In the genomic region with DNA sequence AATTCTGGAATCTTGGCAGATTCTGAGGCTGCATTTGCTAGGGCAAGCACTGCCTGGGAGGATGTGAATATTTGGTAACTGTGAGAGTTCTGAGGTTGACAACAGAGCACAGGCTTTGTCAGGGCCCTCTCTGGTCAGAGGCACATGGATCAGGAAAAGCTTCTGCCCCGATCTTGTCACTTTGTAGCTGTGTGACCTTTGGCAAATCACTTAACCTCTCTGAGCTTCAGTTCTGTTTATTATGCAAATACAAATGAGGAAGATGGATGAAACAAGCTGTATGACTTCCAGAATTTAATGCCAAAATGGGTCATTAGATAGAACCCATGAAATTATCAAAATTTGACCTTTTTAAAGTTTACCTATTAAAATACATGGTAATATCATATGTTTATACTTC, we compare ENCODE assay signal across 35 cellular contexts.
DNase-seq lines count a peak whose midpoint lies in the region; ATAC-seq, FAIRE-seq and TF ChIP-seq lines count a peak whose summit lies in the region.
"Had no signal": no experiment of that assay in that cellular context is flagged by ENCODE, and none has a peak within 500 bp of the region (broad histone marks: within the 10 kb centered on the region; RNA-seq: fewer than 3 reads in every experiment).

No MANE protein-coding gene starts in this region.

- no peak overlapping the region for H3K56ac ChIP-seq in H1 (replicated peaks; ENCODE audit: insufficient read length, low read depth, low read length)

- H3K4me1 ChIP-seq in HEK293 (ENCODE audit: control insufficient read depth, insufficient read depth, low read length) = no peaks in the 10 kb centered on the region
- H3K4me1 ChIP-seq in K562 (replicated peaks in 1 of 2; ENCODE audit: control insufficient read depth in 2 of 2, insufficient read depth in 2 of 2, low read length in 2 of 2) = no peaks in the 10 kb centered on the region
- H3K4me1 ChIP-seq in H1 (replicated peaks in 1 of 4; ENCODE audit: control insufficient read depth in 3 of 4, insufficient read depth in 4 of 4, low read length in 3 of 4) = no peaks in the 10 kb centered on the region
- H3K4me1 ChIP-seq: A549, BE2C, Caco-2 had no signal

- H3K14ac ChIP-seq in H1 (ENCODE audit: insufficient read length) = no peak overlapping the region

- H2BK20ac ChIP-seq in H1 (ENCODE audit: low read length) = no peak overlapping the region

- no peak overlapping the region for H4K5ac ChIP-seq in H1 (ENCODE audit: insufficient read length, low read depth, low read length)

- no peak overlapping the region for H3K27ac ChIP-seq in HEK293 (ENCODE audit: extremely low read depth, low read depth, low read length)
- H3K27ac ChIP-seq in K562 (ENCODE audit: extremely low read depth, low read depth, low read length) = no peak overlapping the region
- H3K27ac ChIP-seq in H1 (ENCODE audit: low read depth, low read length) = no peak overlapping the region
- H3K27ac ChIP-seq: 22Rv1; A549; BLaER1; BLaER1 treated with 17β-estradiol and CSF1 and Interleukin-3, amounts not matched to agents 10 nM and 100 nM; C4-2B had no signal

- TF ChIP-seq CTCF in HEK293 (tag by site-specific recombination; IDR thresholded peaks at IDR 0.05) (no peak), K562 (IDR thresholded peaks at IDR 0.05 in 2 of 3, conservative IDR thresholded peaks at IDR 0.05 in 1 of 3; ENCODE audit: insufficient read depth in 2 of 3, low read depth in 1 of 3, low read length in 3 of 3) (no peak), H1 (IDR thresholded peaks at IDR 0.05; ENCODE audit: control extremely low read depth in 1 of 3, insufficient read depth in 1 of 3, low read depth in 1 of 3, low read length in 3 of 3) (no peak)

- H4K20me1 ChIP-seq in K562 (replicated peaks; ENCODE audit: control insufficient read depth, insufficient read depth, low read length) (no peaks in the 10 kb centered on the region), H1 (replicated peaks in 1 of 2; ENCODE audit: control insufficient read depth in 1 of 2, insufficient read depth in 2 of 2, low read length in 2 of 2) (no peaks in the 10 kb centered on the region)
- H4K20me1 ChIP-seq: BLaER1 had no signal

- H3K9ac ChIP-seq in K562 (ENCODE audit: insufficient read depth in 1 of 2, low read depth in 2 of 2, low read length in 2 of 2) = no peak overlapping the region
- H3K9ac ChIP-seq in H1 (replicated peaks in 1 of 4; ENCODE audit: extremely low read depth in 1 of 4, low read depth in 3 of 4, low read length in 3 of 4) = no peak overlapping the region
- H3K9ac ChIP-seq: BLaER1; BLaER1 treated with 17β-estradiol and CSF1 and Interleukin-3, amounts not matched to agents 10 nM and 100 nM had no signal

- H3K79me2 ChIP-seq in K562 (ENCODE audit: control insufficient read depth, insufficient read depth, low read length) (no peaks in the 10 kb centered on the region), H1 (ENCODE audit: control insufficient read depth in 1 of 2, insufficient read depth in 2 of 2, low read length in 2 of 2) (no peaks in the 10 kb centered on the region)

- 0% methylated on average over 1 of the region's 1 CpG for WGBS in K562 (ENCODE audit: insufficient coverage, low coverage, missing lambda C conversion rate)
- WGBS in H1 (ENCODE audit: extremely low coverage in 1 of 2, insufficient coverage in 1 of 2, insufficient read length in 1 of 2, insufficient replicate concordance in 2 of 2, low coverage in 1 of 2, low lambda C conversion rate in 2 of 2, missing lambda C conversion rate in 1 of 2), 2 experiments = 81% methylated on average over 1 of the region's 1 CpG; no CpG with 5 or more reads in 1 of the 2 experiments

- H3K4me2 ChIP-seq in K562 (ENCODE audit: insufficient read depth, low read length) = no peak overlapping the region
- H3K4me2 ChIP-seq in H1 (ENCODE audit: insufficient read depth in 1 of 2, low read depth in 2 of 2, low read length in 2 of 2) = no peak overlapping the region
- H3K4me2 ChIP-seq: A549; BLaER1; BLaER1 treated with 17β-estradiol and CSF1 and Interleukin-3, amounts not matched to agents 10 nM and 100 nM had no signal

- BruUV-seq in K562 (replicated peaks; lab: Mats Ljungman, UMichigan) = no TSS peak

- TF ChIP-seq POLR2A in K562 (conservative IDR thresholded peaks at IDR 0.05) (no peak), H1 (IDR thresholded peaks at IDR 0.05; ENCODE audit: control extremely low read depth in 1 of 2, low read depth in 2 of 2, low read length in 2 of 2) (no peak)

- H2AFZ ChIP-seq in K562 (ENCODE audit: low read depth, low read length) (no peak overlapping the region), H1 (ENCODE audit: low read length) (no peak overlapping the region)

- H4K8ac ChIP-seq in H1 (ENCODE audit: extremely low read depth, insufficient read depth, low read length) = no peak overlapping the region

- H3K4ac ChIP-seq in H1 (replicated peaks; ENCODE audit: insufficient read length, low read depth, low read length) = no peak overlapping the region

- no peaks in the 10 kb centered on the region for H3K79me1 ChIP-seq in H1 (ENCODE audit: low read depth, low read length)

- H2AK5ac ChIP-seq in H1 (ENCODE audit: low read depth, low read length) = no peak overlapping the region

- intact Hi-C loops in K562 (cut with micrococcal nuclease) = no loop called here

- no peaks in the 10 kb centered on the region for H3K9me3 ChIP-seq in HEK293 (ENCODE audit: control insufficient read depth, insufficient read depth, low read depth, low read length)
- H3K9me3 ChIP-seq in K562 (replicated peaks; ENCODE audit: control insufficient read depth, insufficient read depth, low read depth, low read length) = no peaks in the 10 kb centered on the region
- no peaks in the 10 kb centered on the region for H3K9me3 ChIP-seq in H1 (ENCODE audit: insufficient read depth in 2 of 2, low read depth in 1 of 2, low read length in 1 of 2)
- H3K9me3 ChIP-seq: A549; BE2C; BLaER1; BLaER1 treated with 17β-estradiol and CSF1 and Interleukin-3, amounts not matched to agents 10 nM and 100 nM; Caco-2 had no signal

- no peaks in the 10 kb centered on the region for H3K27me3 ChIP-seq in K562 (ENCODE audit: control insufficient read depth in 2 of 2, insufficient read depth in 2 of 2, low read length in 2 of 2)
- H3K27me3 ChIP-seq in H1 (replicated peaks in 1 of 4; ENCODE audit: control insufficient read depth in 3 of 4, extremely low read depth in 1 of 4, insufficient read depth in 3 of 4, low read length in 3 of 4) = no peaks in the 10 kb centered on the region; a peak in 2 of 7 replicates
- H3K27me3 ChIP-seq: BE2C; BLaER1; BLaER1 treated with 17β-estradiol and CSF1 and Interleukin-3, amounts not matched to agents 10 nM and 100 nM had no signal

- POLR2A ChIA-PET in HEK293 (lab: Yijun Ruan, JAX) (no interaction called here), K562 (lab: Yijun Ruan, JAX) (no interaction called here), H1 (lab: Charles Lee; ENCODE audit: partially characterized antibody) (no interaction called here)

- no peak for ATAC-seq in K562
- ATAC-seq: A549; CD8-positive, alpha-beta T cell had no signal

- CTCF ChIA-PET in HEK293 (lab: Yijun Ruan, JAX) (no interaction called here), K562 (lab: Yijun Ruan, JAX; ENCODE audit: low intra/inter-chr PET ratio) (no interaction called here), H1 (lab: Charles Lee; ENCODE audit: partially characterized antibody) (interaction anchor here (0.7 to 1.9 kb wide), 2 partner anchors 9 to 67 kb away, joined by 3 to 4 read pairs; no protein-coding TSS in a partner anchor)

- TF ChIP-seq EP300 in K562 (IDR thresholded peaks at IDR 0.05; ENCODE audit: low read length) = no peak
- TF ChIP-seq EP300 in H1 (IDR thresholded peaks at IDR 0.05; ENCODE audit: borderline replicate concordance in 1 of 2, low read depth in 2 of 2, low read length in 2 of 2) = no peak

- no peak for FAIRE-seq in K562 (lab: Jason Lieb, UNC)
- FAIRE-seq in H1 (lab: Jason Lieb, UNC) = no peak
- peak; percentile 17 for FAIRE-seq in urothelium cell line (lab: Jason Lieb, UNC)
- FAIRE-seq in GM19239 (lab: Jason Lieb, UNC) = no peak
- FAIRE-seq: A204.1, A549, D721Med had no signal

- no peak overlapping the region for H2BK120ac ChIP-seq in H1 (replicated peaks; ENCODE audit: low read depth, low read length)

- no peaks in the 10 kb centered on the region for H3K36me3 ChIP-seq in HEK293 (ENCODE audit: control insufficient read depth in 2 of 2, insufficient read depth in 1 of 2, low read length in 2 of 2)
- H3K36me3 ChIP-seq in K562 (ENCODE audit: control insufficient read depth, insufficient read depth, low read length) = no peaks in the 10 kb centered on the region
- H3K36me3 ChIP-seq in H1 (ENCODE audit: control insufficient read depth in 2 of 4, insufficient read depth in 4 of 4, low read length in 3 of 4) = no peaks in the 10 kb centered on the region
- H3K36me3 ChIP-seq: BE2C; BLaER1; BLaER1 treated with 17β-estradiol and CSF1 and Interleukin-3, amounts not matched to agents 10 nM and 100 nM had no signal

- H2BK12ac ChIP-seq in H1 (ENCODE audit: low read depth, low read length) = no peak overlapping the region

- no peak overlapping the region for H3K4me3 ChIP-seq in HEK293 (ENCODE audit: low read depth, low read length)
- H3K4me3 ChIP-seq in K562 = no peak overlapping the region
- no peak overlapping the region for H3K4me3 ChIP-seq in H1 (ENCODE audit: extremely low read depth in 1 of 4, insufficient read depth in 2 of 4, low read depth in 3 of 4, low read length in 4 of 4)
- H3K4me3 ChIP-seq: A549; BLaER1; BLaER1 treated with 17β-estradiol and CSF1 and Interleukin-3, amounts not matched to agents 10 nM and 100 nM had no signal

- H3K23ac ChIP-seq in H1 (ENCODE audit: insufficient read length) = no peak overlapping the region

- no peak overlapping the region for H4K91ac ChIP-seq in H1 (replicated peaks; ENCODE audit: insufficient read length, low read length)

- DNase-seq in K562 (ENCODE audit: extremely low read depth in 1 of 4, low spot score in 3 of 4) (no peak), H1 (ENCODE audit: low read depth in 1 of 2, low spot score in 2 of 2) (no peak), urothelium cell line (ENCODE audit: low spot score) (no peak), GM19239 (ENCODE audit: insufficient read length, low spot score) (no peak), middle frontal gyrus (ENCODE audit: extremely low spot score, low spot score) (no peak), ureter (ENCODE audit: low spot score) (no peak)
- DNase-seq in stimulated activated CD4-positive, alpha-beta T cell treated with anti-CD3 and anti-CD28 coated beads, Interleukin-2, amount 100 ng/mL, for 24 hours = no peak
- DNase-seq: 8988T; ACHN; AML-193; BE2C; C1 segment of cervical spinal cord; Caco-2; Calu3; CD4-positive, alpha-beta memory T cell; CD4-positive, alpha-beta T cell; CD4-positive, CD25-positive, alpha-beta regulatory T cell; CD8-positive, alpha-beta memory T cell; CD8-positive, alpha-beta T cell; COR-L47; DMS 273 treated with DMSO at 0.1 percent for 48 hours; DMS153; DMS53; DMS79; DMS79 treated with DMSO at 0.1 percent for 48 hours; DND-41; EL had no signal

- no peak overlapping the region for H2BK15ac ChIP-seq in H1 (ENCODE audit: low read length)

- no peak overlapping the region for H2BK5ac ChIP-seq in H1 (ENCODE audit: low read depth, low read length)

- H3K18ac ChIP-seq in H1 (ENCODE audit: extremely low read depth, low read length) = no peak overlapping the region

- no peaks in the 10 kb centered on the region for H3K9me1 ChIP-seq in K562 (ENCODE audit: control insufficient read depth, insufficient read depth, low read length)

- no peaks in the 10 kb centered on the region for H3K23me2 ChIP-seq in H1 (ENCODE audit: low read depth, low read length)

- no peak for TF ChIP-seq RAD21 in K562 (CRISPR knock-in tag; conservative IDR thresholded peaks at IDR 0.05 in 1 of 2, IDR thresholded peaks at IDR 0.05 in 1 of 2)
- TF ChIP-seq RAD21 in H1 (IDR thresholded peaks at IDR 0.05 in 1 of 2, conservative IDR thresholded peaks at IDR 0.05 in 1 of 2; ENCODE audit: low read depth in 2 of 2, low read length in 2 of 2) = no peak

- in situ Hi-C loops in K562 (cut with MboI) = no loop called here
